18 cellular contexts compared by ENCODE assay signal in the genomic region with DNA sequence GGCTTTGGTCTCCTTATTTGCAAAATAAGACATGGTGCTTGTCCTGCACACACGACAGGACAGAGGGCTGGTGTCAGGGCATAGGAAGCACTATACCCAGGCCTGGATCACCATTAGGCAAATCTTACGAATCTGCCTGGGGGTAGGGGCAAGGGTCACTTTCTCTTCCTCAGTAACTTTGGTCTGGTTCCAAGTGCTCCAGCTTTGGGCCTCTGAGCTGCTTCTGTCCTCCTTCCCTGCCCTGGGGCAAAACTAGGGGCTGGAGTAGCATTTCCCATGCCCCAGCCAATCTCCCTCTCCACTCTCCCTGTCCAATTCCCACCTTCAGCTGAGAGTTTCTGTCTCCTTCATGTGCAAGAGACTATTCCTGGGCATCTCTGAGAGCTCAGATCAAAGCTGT.
DNase-seq lines count a peak whose midpoint lies in the region; FAIRE-seq and TF ChIP-seq lines count a peak whose summit lies in the region.
"Had no signal": no experiment of that assay in that cellular context is flagged by ENCODE, and none has a peak within 500 bp of the region (broad histone marks: within the 10 kb centered on the region; RNA-seq: fewer than 3 reads in every experiment).

No MANE protein-coding gene starts in this region.

- WGBS in H1 (ENCODE audit: extremely low coverage in 1 of 2, insufficient coverage in 1 of 2, insufficient read length in 1 of 2, insufficient replicate concordance in 2 of 2, low coverage in 1 of 2, low lambda C conversion rate in 2 of 2, missing lambda C conversion rate in 1 of 2), 2 experiments = 79% methylated on average over 2 of the region's 2 CpGs; no CpG with 5 or more reads in 1 of the 2 experiments
- WGBS in small intestine, 3 donors = 17 to 48% (median 18%) methylated on average over 2 of the region's 2 CpGs

- H3K9me3 ChIP-seq in Caco-2 (no peaks in the 10 kb centered on the region), H1 (ENCODE audit: insufficient read depth in 2 of 2, low read depth in 1 of 2, low read length in 1 of 2) (no peaks in the 10 kb centered on the region), small intestine (ENCODE audit: control insufficient read depth, low read depth) (no peaks in the 10 kb centered on the region)
- H3K9me3 ChIP-seq: BLaER1 treated with 17β-estradiol and CSF1 and Interleukin-3, amounts not matched to agents 10 nM and 100 nM had no signal

- H4K5ac ChIP-seq in H1 (ENCODE audit: insufficient read length, low read depth, low read length) = no peak overlapping the region

- H3K79me2 ChIP-seq in H1 (ENCODE audit: control insufficient read depth in 1 of 2, insufficient read depth in 2 of 2, low read length in 2 of 2) = no peaks in the 10 kb centered on the region

- H3K9me3 Mint-ChIP-seq in Caco-2 (ENCODE audit: unreplicated experiment) = no peaks in the 10 kb centered on the region
- no peaks in the 10 kb centered on the region for H3K9me3 Mint-ChIP-seq in nephron progenitor cell
- H3K9me3 Mint-ChIP-seq in immature natural killer cell = no peaks in the 10 kb centered on the region
- H3K9me3 Mint-ChIP-seq: HFFc6 had no signal

- H4K20me1 ChIP-seq in H1 (replicated peaks in 1 of 2; ENCODE audit: control insufficient read depth in 1 of 2, insufficient read depth in 2 of 2, low read length in 2 of 2) = no peaks in the 10 kb centered on the region
- H4K20me1 ChIP-seq: BLaER1 treated with 17β-estradiol and CSF1 and Interleukin-3, amounts not matched to agents 10 nM and 100 nM had no signal

- no peak overlapping the region for H2BK5ac ChIP-seq in H1 (ENCODE audit: low read depth, low read length)

- no peak overlapping the region for H3K9ac ChIP-seq in H1 (replicated peaks in 1 of 4; ENCODE audit: extremely low read depth in 1 of 4, low read depth in 3 of 4, low read length in 3 of 4)
- H3K9ac ChIP-seq: BLaER1 treated with 17β-estradiol and CSF1 and Interleukin-3, amounts not matched to agents 10 nM and 100 nM had no signal

- no peaks in the 10 kb centered on the region for H3K4me1 Mint-ChIP-seq in Caco-2 (ENCODE audit: low read depth, unreplicated experiment)
- H3K4me1 Mint-ChIP-seq in nephron progenitor cell = peaks cover 9% of the 10 kb centered on the region
- H3K4me1 Mint-ChIP-seq in immature natural killer cell = no peaks in the 10 kb centered on the region
- H3K4me1 Mint-ChIP-seq: CD4-positive, CD25-positive, alpha-beta regulatory T cell had no signal

- H2BK120ac ChIP-seq in H1 (replicated peaks; ENCODE audit: low read depth, low read length) = no peak overlapping the region

- no peak overlapping the region for H4K8ac ChIP-seq in H1 (ENCODE audit: extremely low read depth, insufficient read depth, low read length)

- H3K56ac ChIP-seq in H1 (replicated peaks; ENCODE audit: insufficient read length, low read depth, low read length) = no peak overlapping the region

- no peaks in the 10 kb centered on the region for H3K36me3 Mint-ChIP-seq in Caco-2 (ENCODE audit: insufficient read depth, unreplicated experiment)
- no peaks in the 10 kb centered on the region for H3K36me3 Mint-ChIP-seq in nephron progenitor cell (ENCODE audit: low read depth)
- no peaks in the 10 kb centered on the region for H3K36me3 Mint-ChIP-seq in immature natural killer cell
- H3K36me3 Mint-ChIP-seq: CD4-positive, CD25-positive, alpha-beta regulatory T cell had no signal

- no peaks in the 10 kb centered on the region for H3K27me3 Mint-ChIP-seq in Caco-2 (ENCODE audit: insufficient read depth, unreplicated experiment)
- H3K27me3 Mint-ChIP-seq in nephron progenitor cell (ENCODE audit: low read depth, poor library complexity) = peaks cover 6% of the 10 kb centered on the region
- H3K27me3 Mint-ChIP-seq in immature natural killer cell (ENCODE audit: low read depth in 3 of 3) = peaks cover 0 to 13% (median 3%) of the 10 kb centered on the region in 3 donors

- H3K14ac ChIP-seq in H1 (ENCODE audit: insufficient read length) = no peak overlapping the region

- BruUV-seq in Caco-2 (replicated peaks; lab: Mats Ljungman, UMichigan) = no TSS peak

- H3K27ac ChIP-seq in H1 (ENCODE audit: low read depth, low read length) = no peak overlapping the region
- no peak overlapping the region for H3K27ac ChIP-seq in small intestine (ENCODE audit: low read depth in 1 of 2, low read length in 1 of 2)
- H3K27ac ChIP-seq: BLaER1 treated with 17β-estradiol and CSF1 and Interleukin-3, amounts not matched to agents 10 nM and 100 nM; HL-60 had no signal

- no peaks in the 10 kb centered on the region for H3K23me2 ChIP-seq in H1 (ENCODE audit: low read depth, low read length)

- CTCF ChIA-PET in Caco-2 (lab: Charles Lee) = interaction anchor here (1.1 kb wide), 1 partner anchor 124 kb away, joined by 3 read pairs; the partner anchor contains the start of gene NECTIN1
- CTCF ChIA-PET in H1 (lab: Charles Lee; ENCODE audit: partially characterized antibody) = interaction anchor here (0.9 to 1.8 kb wide), 6 partner anchors 11 to 377 kb away, joined by 3 to 7 read pairs (median 3); partner anchors contain the start of gene NECTIN1

- DNase-seq in Caco-2 (peak; percentile 25 to 72), NCI-H526 treated with DMSO at 0.1 percent for 48 hours (lab: John Stamatoyannopoulos, UW) (peak; percentile 66), H1 (ENCODE audit: low read depth in 1 of 2, low spot score in 2 of 2) (no peak), small intestine (peak; percentile 62), SIG-M5 (lab: John Stamatoyannopoulos, UW) (no peak), nephron progenitor cell (no peak), immature natural killer cell (no peak)
- DNase-seq: 8988T; AML-193; Calu3; CD4-positive, CD25-positive, alpha-beta regulatory T cell; DMS 273 treated with DMSO at 0.1 percent for 48 hours; HCEC 1CT; HFFc6 had no signal

- no peaks in the 10 kb centered on the region for H3K79me1 ChIP-seq in H1 (ENCODE audit: low read depth, low read length)

- no peak overlapping the region for H2BK12ac ChIP-seq in H1 (ENCODE audit: low read depth, low read length)

- H3K36me3 ChIP-seq in Caco-2 (ENCODE audit: control insufficient read depth, insufficient read depth, low read length) = no peaks in the 10 kb centered on the region
- H3K36me3 ChIP-seq in H1 (ENCODE audit: control insufficient read depth in 2 of 4, insufficient read depth in 4 of 4, low read length in 3 of 4) = no peaks in the 10 kb centered on the region
- H3K36me3 ChIP-seq in small intestine (ENCODE audit: control insufficient read depth in 2 of 2, insufficient read depth in 2 of 2, low read length in 2 of 2) = no peaks in the 10 kb centered on the region
- H3K36me3 ChIP-seq: BLaER1 treated with 17β-estradiol and CSF1 and Interleukin-3, amounts not matched to agents 10 nM and 100 nM had no signal

- no peak overlapping the region for H3K4me3 ChIP-seq in Caco-2 (ENCODE audit: low read depth, low read length)
- no peak overlapping the region for H3K4me3 ChIP-seq in H1 (ENCODE audit: extremely low read depth in 1 of 4, insufficient read depth in 2 of 4, low read depth in 3 of 4, low read length in 4 of 4)
- H3K4me3 ChIP-seq in small intestine (ENCODE audit: low read depth in 1 of 2, low read length in 2 of 2) = no peak overlapping the region
- H3K4me3 ChIP-seq: BLaER1 treated with 17β-estradiol and CSF1 and Interleukin-3, amounts not matched to agents 10 nM and 100 nM had no signal

- H3K23ac ChIP-seq in H1 (ENCODE audit: insufficient read length) = no peak overlapping the region

- no peak for TF ChIP-seq POLR2A in H1 (IDR thresholded peaks at IDR 0.05; ENCODE audit: control extremely low read depth in 1 of 2, low read depth in 2 of 2, low read length in 2 of 2)

- H3K27ac Mint-ChIP-seq in Caco-2 (ENCODE audit: unreplicated experiment) = no peak overlapping the region
- H3K27ac Mint-ChIP-seq in nephron progenitor cell = no peak overlapping the region
- no peak overlapping the region for H3K27ac Mint-ChIP-seq in immature natural killer cell
- H3K27ac Mint-ChIP-seq: CD4-positive, CD25-positive, alpha-beta regulatory T cell; HFFc6 had no signal

- no peak for TF ChIP-seq RAD21 in H1 (IDR thresholded peaks at IDR 0.05 in 1 of 2, conservative IDR thresholded peaks at IDR 0.05 in 1 of 2; ENCODE audit: low read depth in 2 of 2, low read length in 2 of 2)

- H3K4ac ChIP-seq in H1 (replicated peaks; ENCODE audit: insufficient read length, low read depth, low read length) = no peak overlapping the region

- H2BK15ac ChIP-seq in H1 (ENCODE audit: low read length) = no peak overlapping the region

- H2AK5ac ChIP-seq in H1 (ENCODE audit: low read depth, low read length) = 0 out of 2 replicates have a peak overlapping the region, but pooled peaks have one; percentile 39

- TF ChIP-seq CTCF in Caco-2 (IDR thresholded peaks at IDR 0.05; ENCODE audit: insufficient read depth in 1 of 2, low read depth in 1 of 2, low read length in 1 of 2, severe bottlenecking in 1 of 2, unreplicated experiment in 1 of 2) = no peak
- no peak for TF ChIP-seq CTCF in H1 (IDR thresholded peaks at IDR 0.05; ENCODE audit: control extremely low read depth in 1 of 3, insufficient read depth in 1 of 3, low read depth in 1 of 3, low read length in 3 of 3)
- TF ChIP-seq CTCF in nephron progenitor cell (IDR thresholded peaks at IDR 0.05) = no peak

- FAIRE-seq in H1 (lab: Jason Lieb, UNC) (no peak), small intestine (lab: Jason Lieb, UNC) (no peak)
- FAIRE-seq: G401.6, GM12892 had no signal

- no peak for TF ChIP-seq EP300 in H1 (IDR thresholded peaks at IDR 0.05; ENCODE audit: borderline replicate concordance in 1 of 2, low read depth in 2 of 2, low read length in 2 of 2)

- H3K4me2 ChIP-seq in H1 (ENCODE audit: insufficient read depth in 1 of 2, low read depth in 2 of 2, low read length in 2 of 2) = no peak overlapping the region
- H3K4me2 ChIP-seq: BLaER1 treated with 17β-estradiol and CSF1 and Interleukin-3, amounts not matched to agents 10 nM and 100 nM had no signal

- POLR2A ChIA-PET in Caco-2 (lab: Charles Lee) = interaction anchor here (0.5 kb wide), 1 partner anchor 45 kb away, joined by 6 read pairs; no protein-coding TSS in a partner anchor
- POLR2A ChIA-PET in H1 (lab: Charles Lee; ENCODE audit: partially characterized antibody) = no interaction called here

- H3K27me3 ChIP-seq in Caco-2 (replicated peaks; ENCODE audit: control insufficient read depth, insufficient read depth, low read length) = no peaks in the 10 kb centered on the region
- no peaks in the 10 kb centered on the region; a peak in 1 of 7 replicates for H3K27me3 ChIP-seq in H1 (replicated peaks in 1 of 4; ENCODE audit: control insufficient read depth in 3 of 4, extremely low read depth in 1 of 4, insufficient read depth in 3 of 4, low read length in 3 of 4)
- no peaks in the 10 kb centered on the region for H3K27me3 ChIP-seq in small intestine (ENCODE audit: control insufficient read depth in 2 of 2, insufficient read depth in 2 of 2, low read length in 2 of 2)
- H3K27me3 ChIP-seq: BLaER1 treated with 17β-estradiol and CSF1 and Interleukin-3, amounts not matched to agents 10 nM and 100 nM had no signal

- no peak overlapping the region for H4K91ac ChIP-seq in H1 (replicated peaks; ENCODE audit: insufficient read length, low read length)

- H3K4me1 ChIP-seq in Caco-2 = peaks cover 22% of the 10 kb centered on the region
- H3K4me1 ChIP-seq in H1 (replicated peaks in 1 of 4; ENCODE audit: control insufficient read depth in 3 of 4, insufficient read depth in 4 of 4, low read length in 3 of 4) = no peaks in the 10 kb centered on the region
- peaks cover 0 to 3% of the 10 kb centered on the region in 2 donors for H3K4me1 ChIP-seq in small intestine (ENCODE audit: control insufficient read depth in 2 of 2, insufficient read depth in 1 of 2, low read depth in 1 of 2, low read length in 1 of 2)

- H2BK20ac ChIP-seq in H1 (ENCODE audit: low read length) = no peak overlapping the region

- H3K18ac ChIP-seq in H1 (ENCODE audit: extremely low read depth, low read length) = no peak overlapping the region

- intact Hi-C loops in Caco-2 (cut with micrococcal nuclease; ENCODE audit: unreplicated experiment) = no loop called here

- no peak overlapping the region for H2AFZ ChIP-seq in H1 (ENCODE audit: low read length)

- no peak overlapping the region for H3K4me3 Mint-ChIP-seq in Caco-2 (ENCODE audit: unreplicated experiment)
- H3K4me3 Mint-ChIP-seq in nephron progenitor cell = no peak overlapping the region
- no peak overlapping the region for H3K4me3 Mint-ChIP-seq in immature natural killer cell
- H3K4me3 Mint-ChIP-seq: CD4-positive, CD25-positive, alpha-beta regulatory T cell; HFFc6 had no signal

Comparison
In these comparisons a context has a peak if more than half of its experiments do, and no peak if none do; other contexts are left out.
1. DNase-seq: peak in Caco-2 (2 of 2), NCI-H526 treated with DMSO at 0.1 percent for 48 hours (single experiment) and small intestine (single experiment); none in H1 (0 of 2), SIG-M5 (single experiment), nephron progenitor cell (single experiment) and immature natural killer cell (0 of 3).